In the genomic region with DNA sequence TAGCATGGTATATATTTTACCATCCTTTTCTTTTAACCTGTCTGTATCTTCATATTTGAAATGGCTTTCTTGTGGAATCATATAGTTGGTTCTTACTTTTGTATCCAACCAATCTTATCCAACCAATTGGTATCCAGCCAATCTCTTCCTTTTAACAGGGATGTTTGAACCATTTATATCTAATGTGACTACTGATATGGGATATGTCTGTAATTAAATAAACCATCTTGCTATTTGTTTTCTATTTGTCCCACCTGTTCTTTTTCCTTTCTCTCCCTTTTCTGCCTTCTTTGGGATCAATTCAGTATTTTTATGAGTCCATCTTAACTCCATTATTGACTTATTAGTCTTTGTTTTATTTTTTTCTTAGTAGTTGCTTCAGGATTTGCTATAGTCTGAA, we compare ENCODE assay signal across 8 cellular contexts.
"Had no signal": no experiment of that assay in that cellular context is flagged by ENCODE, and none has a peak within 500 bp of the region (broad histone marks: within the 10 kb centered on the region; RNA-seq: fewer than 3 reads in every experiment).

No MANE protein-coding gene starts in this region.

- H3K27ac Mint-ChIP-seq: IgD-negative memory B cell had no signal

- DNase-seq: IMR-90, KBM-7, KG1 had no signal

- H3K36me3 Mint-ChIP-seq: IgD-negative memory B cell had no signal

- ATAC-seq: HepG2 had no signal

- H3K4me3 Mint-ChIP-seq: IgD-negative memory B cell had no signal

- H3K27ac ChIP-seq: HL-60, KMS-11 had no signal

- H3K4me1 Mint-ChIP-seq: IgD-negative memory B cell had no signal

- H3K4me2 ChIP-seq: KMS-11 had no signal

- FAIRE-seq: HepG2, HTR-8/SVneo had no signal

- H3K9ac ChIP-seq: KMS-11 had no signal
